In genomic region chr10:132448248-132448731, GRCh38 we compare ENCODE assay signal across 1 cellular context.
TF ChIP-seq lines count a peak whose summit lies in the region.

No MANE protein-coding gene starts in this region.

TF ChIP-seq in A549, 52 proteins besides CTCF, POLR2A, EP300 and RAD21 (continued from another document):
- TF ChIP-seq BCL3 (IDR thresholded peaks at IDR 0.05) (no peak), HEYL (CRISPR knock-in tag; IDR thresholded peaks at IDR 0.05) (no peak), HMGXB4 (CRISPR knock-in tag; IDR thresholded peaks at IDR 0.05; ENCODE audit: borderline replicate concordance) (no peak), ATOH8 (CRISPR knock-in tag; IDR thresholded peaks at IDR 0.05; ENCODE audit: low read depth) (no peak)
